ENCODE assay signal across 25 cellular contexts in genomic region chr2:83991992-83992391, GRCh38.
DNase-seq lines count a peak whose midpoint lies in the region; ATAC-seq and TF ChIP-seq lines count a peak whose summit lies in the region.
"Had no signal": no experiment of that assay in that cellular context is flagged by ENCODE, and none has a peak within 500 bp of the region (broad histone marks: within the 10 kb centered on the region; RNA-seq: fewer than 3 reads in every experiment).

No MANE protein-coding gene starts in this region.

- POLR2A ChIA-PET in HCT116 (lab: Charles Lee): no interaction called here

- H3K36me3 ChIP-seq in HCT116 (ENCODE audit: control insufficient read depth in 1 of 2, insufficient read depth in 2 of 2, low read length in 2 of 2): no peaks in the 10 kb centered on the region
- H3K36me3 ChIP-seq in upper lobe of right lung: no peaks in the 10 kb centered on the region
- H3K36me3 ChIP-seq: BE2C, ovary, Peyer's patch, tibial nerve had no signal

- DNase-seq in ACHN (peak; percentile 6), HCT116 (ENCODE audit: low read depth, low spot score) (peak; percentile 1), SK-MEL-5 (ENCODE audit: low read depth, low spot score) (peak; percentile 56), foreskin keratinocyte (peak; percentile 13 to 46), occipital lobe (lab: John Stamatoyannopoulos, UW) (no peak), GDM1 (lab: John Stamatoyannopoulos, UW) (no peak), upper lobe of right lung (no peak)
- no peak for DNase-seq in activated effector memory CD4-positive, alpha-beta T cell treated with Interleukin-2 at 50 U/mL for 16 hours
- DNase-seq: activated CD4-positive, alpha-beta T cell treated with anti-CD3 and anti-CD28 coated beads for 36 hours; activated CD8-positive, alpha-beta memory T cell treated with anti-CD3 and anti-CD28 coated beads for 24 hours; activated effector memory CD4-positive, alpha-beta T cell treated with anti-CD3 and anti-CD28 coated beads, Interleukin-2, amount 50 U/mL, for 16 hours; activated naive CD8-positive, alpha-beta T cell treated with anti-CD3 and anti-CD28 coated beads for 36 hours; BE2C; cerebellar nuclear complex; DMS53; dorsolateral prefrontal cortex; GOT3; NCI-H1105 treated with DMSO at 0.1 percent for 48 hours; NCI-H2029; NCI-H2227 treated with DMSO at 0.1 percent for 48 hours; NCI-H69; ovary; Peyer's patch; stimulated activated CD4-positive, alpha-beta T cell treated with anti-CD3 and anti-CD28 coated beads, Interleukin-2, amount 100 ng/mL, for 24 hours had no signal

- intact Hi-C loops in HCT116 (cut with micrococcal nuclease) (no loop called here), upper lobe of right lung (cut with DNase I) (no loop called here)

- no peak overlapping the region for H2AFZ ChIP-seq in HCT116 (ENCODE audit: low read depth, low read length, poor library complexity, severe bottlenecking)

- H3K4me3 ChIP-seq in HCT116 (replicated peaks in 1 of 2; ENCODE audit: low read depth in 1 of 2, low read length in 2 of 2) (no peak overlapping the region), upper lobe of right lung (no peak overlapping the region)
- H3K4me3 ChIP-seq: dorsolateral prefrontal cortex, ovary, Peyer's patch, tibial nerve had no signal

- no peaks in the 10 kb centered on the region for H3K9me2 ChIP-seq in HCT116 (ENCODE audit: insufficient read depth)

- no peak for TF ChIP-seq RAD21 in HCT116 (IDR thresholded peaks at IDR 0.05; ENCODE audit: low read depth)

- no peak for TF ChIP-seq POLR2A in HCT116 (IDR thresholded peaks at IDR 0.05; ENCODE audit: borderline replicate concordance, extremely low read depth, insufficient read depth, insufficient read length)

- RAD21 ChIA-PET in HCT116 (lab: Charles Lee; ENCODE audit: low non-redundant PET in 1 of 2, low total read pairs in 2 of 2, uncharacterized antibody in 2 of 2, unreplicated experiment in 2 of 2): no interaction called here

- TF ChIP-seq CTCF in HCT116 (IDR thresholded peaks at IDR 0.05 in 2 of 3, conservative IDR thresholded peaks at IDR 0.05 in 1 of 3; ENCODE audit: borderline replicate concordance in 1 of 3, insufficient read depth in 1 of 3, low read depth in 2 of 3, low read length in 2 of 3) (no peak), foreskin keratinocyte (conservative IDR thresholded peaks at IDR 0.05) (no peak), upper lobe of right lung (IDR thresholded peaks at IDR 0.05) (no peak)

- H3K79me2 ChIP-seq in HCT116 (ENCODE audit: insufficient read depth, low read length): no peaks in the 10 kb centered on the region

- no peak overlapping the region for H3K9ac ChIP-seq in HCT116 (ENCODE audit: low read length)

- H3K4me1 ChIP-seq in HCT116 (ENCODE audit: control insufficient read depth in 1 of 2, insufficient read depth in 2 of 2, low read length in 2 of 2): peaks cover 0 to 7% of the 10 kb centered on the region in 2 experiments; a peak in 2 of 4 replicates
- H3K4me1 ChIP-seq in foreskin keratinocyte: no peaks in the 10 kb centered on the region
- H3K4me1 ChIP-seq in upper lobe of right lung: no peaks in the 10 kb centered on the region
- H3K4me1 ChIP-seq: BE2C, Peyer's patch, tibial nerve had no signal

- no peaks in the 10 kb centered on the region for H4K20me1 ChIP-seq in HCT116 (ENCODE audit: insufficient read depth)

- 0 out of 2 replicates have a peak overlapping the region, but pooled peaks have one; percentile 1 for H3K4me2 ChIP-seq in HCT116 (ENCODE audit: low read length)

- CTCF ChIA-PET in HCT116 (lab: Charles Lee): interaction anchor here (1.7 kb wide), 1 partner anchor 31 kb away, joined by 4 read pairs; no protein-coding TSS in a partner anchor

- ATAC-seq in HCT116: no peak
- peak; percentile 61 for ATAC-seq in foreskin keratinocyte
- ATAC-seq in upper lobe of right lung: no peak
- ATAC-seq: activated CD4-positive, alpha-beta T cell treated with anti-CD3 and anti-CD28 coated beads for 36 hours had no signal

- H3K27me3 ChIP-seq in HCT116 (ENCODE audit: insufficient read depth, low read length): no peaks in the 10 kb centered on the region
- no peaks in the 10 kb centered on the region for H3K27me3 ChIP-seq in foreskin keratinocyte
- H3K27me3 ChIP-seq in upper lobe of right lung: no peaks in the 10 kb centered on the region
- H3K27me3 ChIP-seq: BE2C, ovary, Peyer's patch, tibial nerve had no signal

- in situ Hi-C loops in ACHN (cut with HindIII; ENCODE audit: low pct_ligation_motif_present, low pct_unique_long_range_greater_than_20kb, low sequenced_read_pairs) (no loop called here), SK-MEL-5 (cut with HindIII; ENCODE audit: low pct_unique_long_range_greater_than_20kb, low sequenced_read_pairs) (no loop called here)

- no peaks in the 10 kb centered on the region for H3K9me3 ChIP-seq in HCT116 (ENCODE audit: control insufficient read depth in 1 of 2, insufficient read depth in 1 of 2, low read depth in 1 of 2, low read length in 2 of 2)
- no peaks in the 10 kb centered on the region for H3K9me3 ChIP-seq in upper lobe of right lung
- H3K9me3 ChIP-seq: BE2C, ovary, Peyer's patch had no signal

- BruUV-seq in HCT116 (replicated peaks; lab: Mats Ljungman, UMichigan): no TSS peak

- H3K27ac ChIP-seq in HCT116 (ENCODE audit: low read depth, low read length) (no peak overlapping the region), foreskin keratinocyte (no peak overlapping the region), upper lobe of right lung (no peak overlapping the region)
- H3K27ac ChIP-seq: dorsolateral prefrontal cortex, ovary, Peyer's patch, tibial nerve had no signal

TF ChIP-seq in HCT116, 20 proteins besides CTCF, POLR2A, EP300 and RAD21:
- TF ChIP-seq JUND (IDR thresholded peaks at IDR 0.05) (peak; percentile 20; the same call in 1 of the 2 replicates), ZFX (IDR thresholded peaks at IDR 0.05) (no peak), CEBPB (IDR thresholded peaks at IDR 0.05; ENCODE audit: low read depth) (no peak)

Comparison
In these comparisons a context has a peak if more than half of its experiments do, and no peak if none do; other contexts are left out.
1. DNase-seq: peak in ACHN (single experiment), HCT116 (single experiment), SK-MEL-5 (single experiment) and foreskin keratinocyte (2 of 2); none in occipital lobe (single experiment), GDM1 (single experiment), activated effector memory CD4-positive, alpha-beta T cell treated with Interleukin-2 at 50 U/mL for 16 hours (single experiment) and upper lobe of right lung (single experiment).